In the genomic region with DNA sequence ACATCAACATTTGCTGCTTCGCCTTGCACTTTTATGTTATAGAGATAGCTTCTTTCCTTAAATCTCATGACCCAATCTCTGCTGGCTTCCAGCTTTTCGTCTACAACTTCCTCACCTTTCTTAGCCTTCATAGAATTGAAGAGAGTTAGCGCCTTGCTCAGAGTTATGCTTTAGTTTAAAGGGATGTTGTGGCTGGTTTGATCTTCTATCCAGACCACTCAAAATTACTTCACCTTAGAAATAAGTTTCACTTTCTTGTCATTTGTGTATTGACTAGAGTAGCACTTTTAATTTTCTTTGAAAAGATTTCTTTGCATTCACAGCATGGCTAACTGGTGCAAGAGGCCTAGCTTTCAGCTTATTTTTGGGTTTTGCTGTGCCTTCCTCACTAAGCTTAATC, we compare ENCODE assay signal across 5 cellular contexts.
"Had no signal": no experiment of that assay in that cellular context is flagged by ENCODE, and none has a peak within 500 bp of the region (broad histone marks: within the 10 kb centered on the region; RNA-seq: fewer than 3 reads in every experiment).

No MANE protein-coding gene starts in this region.

- ATAC-seq: GM23338, K562 had no signal

- H3K4me3 ChIP-seq: GM23338, K562 had no signal

- H3K4me1 Mint-ChIP-seq: GM23338 had no signal

- H3K4me2 ChIP-seq: GM23338 had no signal

- H3K4me3 Mint-ChIP-seq: GM23338, H9 had no signal

- H3K27ac Mint-ChIP-seq: GM23338, H9 had no signal

- H2AFZ ChIP-seq: GM23338 had no signal

- DNase-seq: H9, HCEC 1CT, IMR-90 had no signal
